ENCODE assay signal across 8 cellular contexts in the genomic region with DNA sequence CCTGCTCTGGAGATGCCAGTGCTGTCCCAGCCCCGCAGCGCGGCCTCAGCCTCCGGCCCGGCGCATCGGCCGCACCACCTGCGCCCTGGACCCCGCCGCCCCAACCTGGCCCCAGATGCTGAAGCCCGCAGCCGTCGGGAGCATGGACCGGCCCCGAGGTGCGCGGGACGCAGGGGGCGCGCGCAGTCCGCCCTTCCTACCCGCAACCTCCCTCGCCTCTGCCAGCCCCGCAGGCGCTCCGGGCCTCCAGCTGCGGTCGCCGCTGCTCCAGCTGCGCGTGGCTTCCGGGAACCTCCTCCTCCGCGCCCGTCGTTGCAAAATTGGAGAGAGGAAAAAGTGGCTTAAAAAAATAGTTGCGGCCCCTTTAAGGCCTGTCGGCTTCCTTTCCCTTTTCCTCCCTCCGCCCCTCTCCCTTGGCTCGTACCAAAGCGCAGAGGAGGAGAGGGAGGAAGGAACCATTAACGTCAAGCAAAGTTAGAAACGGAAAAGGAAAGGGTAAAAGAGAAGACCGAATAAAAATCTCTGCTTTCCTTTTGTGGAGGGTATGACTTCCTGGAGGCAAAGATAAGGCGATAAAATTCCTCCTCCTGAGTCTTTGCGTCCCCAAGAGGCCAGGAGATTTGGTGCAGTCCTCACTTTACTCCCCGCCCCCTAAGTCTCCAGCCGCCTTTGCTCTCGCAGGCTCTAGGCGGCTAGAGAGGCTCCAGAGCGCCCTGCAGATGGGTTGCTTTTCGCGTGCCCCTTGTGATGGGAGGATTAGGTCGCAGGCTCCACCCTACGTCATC. TPM values are rescaled to one million over a fixed set of nuclear protein-coding genes. Genes with fewer than 3 reads are reported as not detected.
DNase-seq lines count a peak whose midpoint lies in the region; ATAC-seq and TF ChIP-seq lines count a peak whose summit lies in the region.

A gene with protein sequence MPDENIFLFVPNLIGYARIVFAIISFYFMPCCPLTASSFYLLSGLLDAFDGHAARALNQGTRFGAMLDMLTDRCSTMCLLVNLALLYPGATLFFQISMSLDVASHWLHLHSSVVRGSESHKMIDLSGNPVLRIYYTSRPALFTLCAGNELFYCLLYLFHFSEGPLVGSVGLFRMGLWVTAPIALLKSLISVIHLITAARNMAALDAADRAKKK (minus strand): TSS at position 343 of the 785 bp plus-strand sequence. CDS start 369 bp downstream, outside the sequence.

- WGBS in lung, 2 donors = 0% methylated on average over 49 to 57 of the region's 57 CpGs

- TF ChIP-seq CTCF in lung (IDR thresholded peaks at IDR 0.05; ENCODE audit: control extremely low read depth, extremely low read depth) = peak; percentile 75

- ATAC-seq in GM19467 (IDR thresholded peaks at IDR 0.05; ENCODE audit: unreplicated experiment) = peak; percentile 90
- peak; percentile 91 for ATAC-seq in lung (ENCODE audit: insufficient read depth, low FRiP score)

- DNase-seq in COLO668 (lab: John Stamatoyannopoulos, UW; ENCODE audit: unreplicated experiment) = peak; percentile 94
- DNase-seq in HT-29 (ENCODE audit: low spot score) = peak; percentile 98
- DNase-seq in NK-92 treated with Interleukin-12 subunit alpha and Interleukin-12 subunit beta, amount 100 ng/mL, for 24 hours (lab: John Stamatoyannopoulos, UW) = peak; percentile 91
- peak; percentile 95 for DNase-seq in activated CD8-positive, alpha-beta memory T cell treated with anti-CD3 and anti-CD28 coated beads for 24 hours
- peak; percentile 85 for DNase-seq in effector CD8-positive, alpha-beta T cell (lab: John Stamatoyannopoulos, UW)
- DNase-seq in lung (ENCODE audit: low spot score) = peak; percentile 94
- DNase-seq in stimulated activated CD4-positive, alpha-beta T cell treated with anti-CD3 and anti-CD28 coated beads, TNF-alpha, amount 100 ng/mL, for 4 hours (ENCODE audit: low read depth in 3 of 3) = peak; percentile 71 to 90 (median 87)

- H3K36me3 ChIP-seq in lung (ENCODE audit: control insufficient read depth in 2 of 2, insufficient read depth in 2 of 2, low read length in 2 of 2) = peaks cover 0 to 20% of the 10 kb centered on the region in 2 donors

- peak within 1 kb of the TSS; percentile 84 for H3K4me3 ChIP-seq in lung

- peak within 1 kb of the TSS; percentile 85 to 86 for H3K27ac ChIP-seq in lung (ENCODE audit: low read depth in 1 of 2, low read length in 1 of 2)

- peaks cover 0 to 4% of the 10 kb centered on the region in 2 donors for H3K4me1 ChIP-seq in lung (ENCODE audit: control insufficient read depth in 2 of 2, insufficient read depth in 2 of 2, low read length in 2 of 2)

- H3K27me3 ChIP-seq in lung (ENCODE audit: control insufficient read depth, insufficient read depth) = no peaks in the 10 kb centered on the region

- H3K9me3 ChIP-seq in lung (ENCODE audit: control insufficient read depth in 2 of 2, insufficient read depth in 1 of 2, low read length in 1 of 2) = no peaks in the 10 kb centered on the region

RNA-seq across cellular contexts. Expression of the gene that starts here (rescaled TPM):
- total RNA-seq in HT-29 (2014; rRNA removed; shearing (Covaris generic)) = 90.0 and 91.7 TPM in 2 replicates
- total RNA-seq in lung = 10 to 100 TPM; 66.9 to 71.7 TPM
- polyA plus RNA-seq in lung = 100 to 1,000 TPM in 1 of 2 donors, 10 to 100 TPM in 1; 75.0 to 105 TPM

Comparison
In these comparisons a context has a peak if more than half of its experiments do, and no peak if none do; other contexts are left out.
1. Peak in every context shown above with its lines: DNase-seq, ATAC-seq, H3K4me3 ChIP-seq and H3K27ac ChIP-seq.